ENCODE assay signal across 25 cellular contexts in the genomic region with DNA sequence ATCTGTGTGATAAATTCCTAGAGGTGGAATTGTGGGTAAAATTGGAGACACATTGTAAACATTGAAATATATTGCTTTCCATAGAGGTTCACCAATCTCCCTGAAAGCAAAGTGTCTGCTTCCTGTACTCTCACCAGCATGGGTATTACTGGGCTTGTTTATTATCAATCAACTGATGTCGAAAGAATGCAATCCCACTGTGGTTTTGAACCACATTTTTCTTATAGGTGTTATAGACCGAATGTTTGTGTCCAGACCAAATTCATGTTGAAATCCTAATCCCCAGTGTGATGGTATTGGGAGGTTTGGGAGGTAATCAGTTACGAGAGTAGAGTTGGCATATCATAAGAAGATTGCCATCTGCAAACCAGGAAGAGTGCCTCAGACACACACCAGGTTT.
DNase-seq lines count a peak whose midpoint lies in the region; FAIRE-seq and TF ChIP-seq lines count a peak whose summit lies in the region.
"Had no signal": no experiment of that assay in that cellular context is flagged by ENCODE, and none has a peak within 500 bp of the region (broad histone marks: within the 10 kb centered on the region; RNA-seq: fewer than 3 reads in every experiment).

No MANE protein-coding gene starts in this region.

- H3K9me2 ChIP-seq in OCI-LY7 (ENCODE audit: insufficient read depth, low read length): no peaks in the 10 kb centered on the region

- H3K4me3 ChIP-seq in mesenchymal stem cell (ENCODE audit: insufficient read depth in 1 of 2, low read depth in 1 of 2, low read length in 2 of 2): no peak overlapping the region
- no peak overlapping the region for H3K4me3 ChIP-seq in OCI-LY7 (ENCODE audit: low read depth, low read length, poor library complexity, severe bottlenecking)
- no peak overlapping the region for H3K4me3 ChIP-seq in kidney (ENCODE audit: low read length in 2 of 2)
- no peak overlapping the region for H3K4me3 ChIP-seq in testis
- H3K4me3 ChIP-seq: A549; BLaER1 treated with 17β-estradiol and CSF1 and Interleukin-3, amounts not matched to agents 10 nM and 100 nM; GM23338; HAP-1 had no signal

- no peak overlapping the region for H3K14ac ChIP-seq in mesenchymal stem cell (ENCODE audit: low read length in 2 of 2)

- intact Hi-C loops in OCI-LY7 (cut with micrococcal nuclease; ENCODE audit: unreplicated experiment) (no loop called here), kidney (cut with DNase I) (no loop called here), testis (cut with DNase I; ENCODE audit: low total_unique reads) (no loop called here)

- H2AFZ ChIP-seq in mesenchymal stem cell (ENCODE audit: low read depth, low read length) (no peak overlapping the region), OCI-LY7 (ENCODE audit: low read length) (no peak overlapping the region)
- H2AFZ ChIP-seq: GM23338 had no signal

- BruUV-seq in OCI-LY7 (replicated peaks; lab: Mats Ljungman, UMichigan): no TSS peak

- H3K23ac ChIP-seq in mesenchymal stem cell (ENCODE audit: low read length in 2 of 2): no peak overlapping the region

- no peak overlapping the region for H4K91ac ChIP-seq in mesenchymal stem cell (ENCODE audit: low read length)

- H3K9ac ChIP-seq in mesenchymal stem cell (ENCODE audit: low read length): no peak overlapping the region
- no peak overlapping the region for H3K9ac ChIP-seq in kidney (ENCODE audit: low read length in 2 of 2)
- H3K9ac ChIP-seq: BLaER1 treated with 17β-estradiol and CSF1 and Interleukin-3, amounts not matched to agents 10 nM and 100 nM had no signal

- no peaks in the 10 kb centered on the region for H3K9me3 ChIP-seq in mesenchymal stem cell (ENCODE audit: control insufficient read depth, low read length)
- H3K9me3 ChIP-seq in OCI-LY7 (ENCODE audit: low read length): no peaks in the 10 kb centered on the region
- no peaks in the 10 kb centered on the region for H3K9me3 ChIP-seq in kidney (ENCODE audit: control insufficient read depth in 1 of 2, low read length in 2 of 2)
- no peaks in the 10 kb centered on the region for H3K9me3 ChIP-seq in testis
- H3K9me3 ChIP-seq: A549; BE2C; BLaER1 treated with 17β-estradiol and CSF1 and Interleukin-3, amounts not matched to agents 10 nM and 100 nM; HAP-1 had no signal

- H3K18ac ChIP-seq in mesenchymal stem cell (ENCODE audit: low read depth in 1 of 2, low read length in 2 of 2): no peak overlapping the region

- no peak for TF ChIP-seq POLR2A in testis (IDR thresholded peaks at IDR 0.05)

- H3K4ac ChIP-seq in mesenchymal stem cell (ENCODE audit: low read depth in 1 of 2, low read length in 2 of 2): no peak overlapping the region

- no peak overlapping the region for H2BK12ac ChIP-seq in mesenchymal stem cell (ENCODE audit: low read length in 2 of 2)

- H3K27ac ChIP-seq in mesenchymal stem cell (ENCODE audit: low read length, poor library complexity, severe bottlenecking): no peak overlapping the region
- H3K27ac ChIP-seq in OCI-LY7 (ENCODE audit: low read depth, low read length, poor library complexity, severe bottlenecking): no peak overlapping the region
- H3K27ac ChIP-seq in kidney (ENCODE audit: low read depth in 2 of 2, low read length in 2 of 2): no peak overlapping the region
- no peak overlapping the region for H3K27ac ChIP-seq in testis
- H3K27ac ChIP-seq: A549; BLaER1 treated with 17β-estradiol and CSF1 and Interleukin-3, amounts not matched to agents 10 nM and 100 nM had no signal

- POLR2A ChIA-PET in OCI-LY7 (lab: Charles Lee): no interaction called here

- DNase-seq in ELR (ENCODE audit: low read depth): peak; percentile 17
- DNase-seq in MV-4-11 (lab: John Stamatoyannopoulos, UW): peak; percentile 13
- peak; percentile 81 for DNase-seq in amniotic epithelial cell (ENCODE audit: low read depth)
- DNase-seq in mesenchymal stem cell: peak; percentile 70
- DNase-seq in OCI-LY7 (ENCODE audit: low spot score): no peak
- DNase-seq in kidney: no peak
- DNase-seq in testis: no peak
- DNase-seq: 8988T; ACHN; AML-193; BE2C; CD4-positive, alpha-beta T cell; CD8-positive, alpha-beta memory T cell; DMS 273 treated with DMSO at 0.1 percent for 48 hours; DMS79; EL; GF-D8 had no signal

- no peak overlapping the region for H3K4me2 ChIP-seq in mesenchymal stem cell (ENCODE audit: low read length, poor library complexity, severe bottlenecking)
- no peak overlapping the region for H3K4me2 ChIP-seq in OCI-LY7 (ENCODE audit: low read length)
- H3K4me2 ChIP-seq: A549; BLaER1 treated with 17β-estradiol and CSF1 and Interleukin-3, amounts not matched to agents 10 nM and 100 nM; GM23338 had no signal

- H2AK5ac ChIP-seq in mesenchymal stem cell (ENCODE audit: low read length, severe bottlenecking): no peak overlapping the region

- no peaks in the 10 kb centered on the region for H3K79me1 ChIP-seq in mesenchymal stem cell (replicated peaks; ENCODE audit: low read length, poor library complexity, severe bottlenecking)

- no peak for FAIRE-seq in kidney (lab: Jason Lieb, UNC)
- FAIRE-seq: A549, D721Med, GM12891, GM18507, H54 had no signal

- H4K20me1 ChIP-seq in OCI-LY7 (ENCODE audit: insufficient read depth, low read length): no peaks in the 10 kb centered on the region
- H4K20me1 ChIP-seq: BLaER1 treated with 17β-estradiol and CSF1 and Interleukin-3, amounts not matched to agents 10 nM and 100 nM had no signal

- H3K79me2 ChIP-seq in OCI-LY7 (ENCODE audit: insufficient read depth, low read depth, low read length): no peaks in the 10 kb centered on the region

- 17% methylated on average over 2 of the region's 3 CpGs for WGBS in mesenchymal stem cell
- WGBS in testis, 2 donors: 95 to 96% methylated on average over 3 of the region's 3 CpGs

- H3K36me3 ChIP-seq in mesenchymal stem cell (ENCODE audit: control insufficient read depth in 1 of 2, insufficient read depth in 2 of 2, low read depth in 1 of 2, low read length in 2 of 2) (no peaks in the 10 kb centered on the region), OCI-LY7 (ENCODE audit: insufficient read depth, low read length) (no peaks in the 10 kb centered on the region), kidney (ENCODE audit: control insufficient read depth in 1 of 2, insufficient read depth in 2 of 2, low read length in 2 of 2) (no peaks in the 10 kb centered on the region), testis (ENCODE audit: low read depth, missing control alignments) (no peaks in the 10 kb centered on the region)
- H3K36me3 ChIP-seq: BE2C; BLaER1 treated with 17β-estradiol and CSF1 and Interleukin-3, amounts not matched to agents 10 nM and 100 nM; HAP-1 had no signal

- no peak overlapping the region for H4K8ac ChIP-seq in mesenchymal stem cell (ENCODE audit: low read length)

- H3K4me1 ChIP-seq in mesenchymal stem cell (ENCODE audit: control insufficient read depth, insufficient read depth, low read depth, low read length) (no peaks in the 10 kb centered on the region), OCI-LY7 (ENCODE audit: insufficient read depth, low read length, poor library complexity, severe bottlenecking) (no peaks in the 10 kb centered on the region), kidney (ENCODE audit: control insufficient read depth in 1 of 2, insufficient read depth in 1 of 2, low read depth in 1 of 2, low read length in 2 of 2) (no peaks in the 10 kb centered on the region), testis (no peaks in the 10 kb centered on the region)
- H3K4me1 ChIP-seq: A549; BE2C; BLaER1 treated with 17β-estradiol and CSF1 and Interleukin-3, amounts not matched to agents 10 nM and 100 nM; HAP-1 had no signal

- H2BK5ac ChIP-seq in mesenchymal stem cell (ENCODE audit: low read depth, low read length, poor library complexity, severe bottlenecking): no peak overlapping the region

- no peak overlapping the region for H2BK120ac ChIP-seq in mesenchymal stem cell (ENCODE audit: low read depth, low read length)

- no peak overlapping the region for H2BK15ac ChIP-seq in mesenchymal stem cell (ENCODE audit: low read depth, poor library complexity, severe bottlenecking)

- CTCF ChIA-PET in OCI-LY7 (lab: Charles Lee; ENCODE audit: unreplicated experiment): no interaction called here

- TF ChIP-seq CTCF in OCI-LY7 (conservative IDR thresholded peaks at IDR 0.05; ENCODE audit: low read length) (no peak), kidney (IDR thresholded peaks at IDR 0.05; ENCODE audit: borderline replicate concordance, extremely low read depth, insufficient read depth) (no peak), testis (IDR thresholded peaks at IDR 0.05) (no peak)

- H3K27me3 ChIP-seq in mesenchymal stem cell (ENCODE audit: control insufficient read depth in 1 of 2, insufficient read depth in 1 of 2, low read length in 2 of 2) (no peaks in the 10 kb centered on the region), testis (no peaks in the 10 kb centered on the region)
- H3K27me3 ChIP-seq: BE2C; BLaER1 treated with 17β-estradiol and CSF1 and Interleukin-3, amounts not matched to agents 10 nM and 100 nM had no signal

Comparison
In these comparisons a context has a peak if more than half of its experiments do, and no peak if none do; other contexts are left out.
1. DNase-seq: peak in ELR (single experiment), MV-4-11 (single experiment), amniotic epithelial cell (single experiment) and mesenchymal stem cell (single experiment); none in OCI-LY7 (single experiment), kidney (single experiment) and testis (single experiment).